In genomic region chr5:137461636-137462596, GRCh38 we compare ENCODE assay signal across 12 cellular contexts. TPM values are rescaled to one million over a fixed set of nuclear protein-coding genes. Genes with fewer than 3 reads are reported as not detected.
DNase-seq lines count a peak whose midpoint lies in the region; ATAC-seq and TF ChIP-seq lines count a peak whose summit lies in the region.
"Had no signal": no experiment of that assay in that cellular context is flagged by ENCODE, and none has a peak within 500 bp of the region (broad histone marks: within the 10 kb centered on the region; RNA-seq: fewer than 3 reads in every experiment).

No MANE protein-coding gene starts in this region.

- no peaks in the 10 kb centered on the region for H3K9me3 ChIP-seq in BLaER1 treated with 17β-estradiol and CSF1 and Interleukin-3, amounts not matched to agents 10 nM and 100 nM (replicated peaks in 1 of 11)
- H3K9me3 ChIP-seq in effector memory CD4-positive, alpha-beta T cell (ENCODE audit: control insufficient read depth, low read length), result no peaks in the 10 kb centered on the region

- H3K27ac ChIP-seq in BLaER1 treated with 17β-estradiol and CSF1 and Interleukin-3, amounts not matched to agents 10 nM and 100 nM, result no peak overlapping the region
- H3K27ac ChIP-seq in effector memory CD4-positive, alpha-beta T cell (ENCODE audit: insufficient read depth, low read length, poor library complexity, severe bottlenecking), result no peak overlapping the region

- H3K4me3 Mint-ChIP-seq in HFFc6, result no peak overlapping the region
- H3K4me3 Mint-ChIP-seq: activated T-cell treated with anti-CD3 and anti-CD28 coated beads, Interleukin-2, amount 50 U/mL, for 24 hours; dendritic cell treated with granulocyte-macrophage colony-stimulating factor and Interleukin-4, amounts not matched to agents 40 ng/mL and 50 ng/mL, for 4 days had no signal

- H3K4me2 ChIP-seq in BLaER1 treated with 17β-estradiol and CSF1 and Interleukin-3, amounts not matched to agents 10 nM and 100 nM, result peak overlapping the region in 9 of 11 experiments; percentile 22 to 73 (median 51); a peak in 15 of 22 replicates

- TF ChIP-seq CTCF in HFFc6 (IDR thresholded peaks at IDR 0.05), result peak; percentile 45; the same call in 1 of the 2 replicates
- TF ChIP-seq CTCF in astrocyte of the spinal cord (IDR thresholded peaks at IDR 0.05; ENCODE audit: low read depth, low read length), result peak; percentile 10

- no peaks in the 10 kb centered on the region for H4K20me1 ChIP-seq in BLaER1 treated with 17β-estradiol and CSF1 and Interleukin-3, amounts not matched to agents 10 nM and 100 nM

- no peak overlapping the region for H3K9ac ChIP-seq in BLaER1 treated with 17β-estradiol and CSF1 and Interleukin-3, amounts not matched to agents 10 nM and 100 nM

- H3K36me3 ChIP-seq in BLaER1 treated with 17β-estradiol and CSF1 and Interleukin-3, amounts not matched to agents 10 nM and 100 nM, result no peaks in the 10 kb centered on the region
- H3K36me3 ChIP-seq in effector memory CD4-positive, alpha-beta T cell (ENCODE audit: control insufficient read depth, insufficient read depth, low read length), result no peaks in the 10 kb centered on the region

- no peaks in the 10 kb centered on the region for H3K9me3 Mint-ChIP-seq in HFFc6
- H3K9me3 Mint-ChIP-seq: activated T-cell treated with anti-CD3 and anti-CD28 coated beads, Interleukin-2, amount 50 U/mL, for 24 hours; dendritic cell treated with granulocyte-macrophage colony-stimulating factor and Interleukin-4, amounts not matched to agents 40 ng/mL and 50 ng/mL, for 4 days had no signal

- H3K4me3 ChIP-seq in BLaER1 treated with 17β-estradiol and CSF1 and Interleukin-3, amounts not matched to agents 10 nM and 100 nM, result no peak overlapping the region
- no peak overlapping the region for H3K4me3 ChIP-seq in astrocyte of the spinal cord (ENCODE audit: low read depth, low read length)
- no peak overlapping the region for H3K4me3 ChIP-seq in effector memory CD4-positive, alpha-beta T cell (ENCODE audit: insufficient read depth, low read depth, low read length, poor library complexity, severe bottlenecking)

- no peak overlapping the region for H3K27ac Mint-ChIP-seq in HFFc6
- H3K27ac Mint-ChIP-seq: activated T-cell treated with anti-CD3 and anti-CD28 coated beads, Interleukin-2, amount 50 U/mL, for 24 hours; dendritic cell treated with granulocyte-macrophage colony-stimulating factor and Interleukin-4, amounts not matched to agents 40 ng/mL and 50 ng/mL, for 4 days had no signal

- H3K4me1 Mint-ChIP-seq in HFFc6 (ENCODE audit: low read depth), result peaks cover 34% of the 10 kb centered on the region

- no peak for DNase-seq in HFFc6
- DNase-seq in astrocyte of the spinal cord (ENCODE audit: low read depth, low spot score), result no peak
- peak; percentile 25 for DNase-seq in medulla oblongata (ENCODE audit: extremely low spot score)
- no peak for DNase-seq in activated CD8-positive, alpha-beta memory T cell treated with anti-CD3 and anti-CD28 coated beads for 24 hours
- no peak for DNase-seq in NCI-H524 treated with DMSO at 0.1 percent for 48 hours (lab: John Stamatoyannopoulos, UW)
- DNase-seq in effector memory CD4-positive, alpha-beta T cell, result no peak
- DNase-seq: activated T-cell treated with anti-CD3 and anti-CD28 coated beads, Interleukin-2, amount 50 U/mL, for 24 hours; GOT3; stimulated activated naive CD4-positive, alpha-beta T cell treated with Interleukin-2 at 50 U/mL for 16 hours had no signal

- H3K36me3 Mint-ChIP-seq in HFFc6 (ENCODE audit: low read depth), result peaks cover 8% of the 10 kb centered on the region

- in situ Hi-C loops in astrocyte of the spinal cord (cut with HindIII; ENCODE audit: low sequenced_read_pairs), result no loop called here

- ATAC-seq in HG03280 (IDR thresholded peaks at IDR 0.05; ENCODE audit: unreplicated experiment), result no peak

- H3K4me1 ChIP-seq in BLaER1 treated with 17β-estradiol and CSF1 and Interleukin-3, amounts not matched to agents 10 nM and 100 nM, result peaks cover 0 to 14% (median 10%) of the 10 kb centered on the region in 10 experiments; a peak in 16 of 20 replicates
- H3K4me1 ChIP-seq in effector memory CD4-positive, alpha-beta T cell (ENCODE audit: control insufficient read depth, insufficient read depth, low read length, poor library complexity, severe bottlenecking), result no peaks in the 10 kb centered on the region

- H3K27me3 Mint-ChIP-seq in HFFc6 (ENCODE audit: insufficient read depth), result no peaks in the 10 kb centered on the region
- H3K27me3 Mint-ChIP-seq: dendritic cell treated with granulocyte-macrophage colony-stimulating factor and Interleukin-4, amounts not matched to agents 40 ng/mL and 50 ng/mL, for 4 days had no signal

- no peaks in the 10 kb centered on the region for H3K27me3 ChIP-seq in BLaER1 treated with 17β-estradiol and CSF1 and Interleukin-3, amounts not matched to agents 10 nM and 100 nM
- no peaks in the 10 kb centered on the region for H3K27me3 ChIP-seq in effector memory CD4-positive, alpha-beta T cell (replicated peaks; ENCODE audit: control insufficient read depth, insufficient read depth, low read length, poor library complexity, severe bottlenecking)

RNA-seq across cellular contexts. Expression of gene SPOCK1, which starts 37.2 kb away (rescaled TPM):
- 100 to 1,000 TPM; 111 to 170 (median 125) TPM for total RNA-seq in HFFc6 (2021; fragmentation: NEBNext Ultra II Directional; extraction: Animal tissue kit (Norgen Biotek cat#: 25700))
